In the genomic region with DNA sequence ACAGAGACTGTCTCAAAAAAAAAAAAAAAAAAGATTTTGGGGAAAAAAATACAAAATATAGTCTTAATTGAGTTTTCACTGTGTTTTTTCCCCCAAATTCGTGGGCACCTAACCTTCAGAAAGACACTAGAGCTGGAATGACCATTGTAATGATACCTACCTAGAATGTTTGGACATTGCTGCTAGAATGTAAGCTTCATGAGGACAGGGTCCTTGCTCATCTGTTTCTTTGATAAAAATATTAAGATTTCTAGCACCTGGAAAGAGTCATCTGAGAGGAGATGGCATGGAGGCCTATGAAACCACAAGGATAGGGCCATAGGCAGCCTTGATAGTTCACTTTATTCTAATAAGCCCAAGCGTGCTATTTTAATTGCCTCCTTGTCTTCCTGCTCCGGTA, we compare ENCODE assay signal across 32 cellular contexts.
"Had no signal": no experiment of that assay in that cellular context is flagged by ENCODE, and none has a peak within 500 bp of the region (broad histone marks: within the 10 kb centered on the region; RNA-seq: fewer than 3 reads in every experiment).

No MANE protein-coding gene starts in this region.

- H3K36me3 ChIP-seq: MG63 had no signal

- H3K27me3 ChIP-seq: MG63 had no signal

- H3K27ac ChIP-seq: KMS-11 had no signal

- H3K4me2 ChIP-seq: KMS-11 had no signal

- H3K4me3 ChIP-seq: MG63 had no signal

- H3K9ac ChIP-seq: KMS-11 had no signal

- DNase-seq: Karpas-422, Kasumi-1, KG1, MG63, MM.1S, NCI-H1048, NCI-H1092, NCI-H1092 treated with DMSO at 0.1 percent for 48 hours, NCI-H1105, NCI-H1105 treated with DMSO at 0.1 percent for 48 hours, NCI-H1417, NCI-H1417 treated with DMSO at 0.1 percent for 48 hours, NCI-H1436, NCI-H1436 treated with DMSO at 0.1 percent for 48 hours, NCI-H146, NCI-H1694, NCI-H1694 treated with DMSO at 0.1 percent for 48 hours, NCI-H187, NCI-H187 treated with DMSO at 0.1 percent for 48 hours, NCI-H1930, NCI-H2029, NCI-H2029 treated with DMSO at 0.1 percent for 48 hours, NCI-H2081, NCI-H2081 treated with DMSO at 0.1 percent for 48 hours, NCI-H2107, NCI-H2171, NCI-H2171 treated with DMSO at 0.1 percent for 48 hours, NCI-H2227 treated with DMSO at 0.1 percent for 48 hours, NCI-H345, NCI-H446, NCI-H446 treated with DMSO at 0.1 percent for 48 hours had no signal

- H3K9me3 ChIP-seq: MG63 had no signal
